In genomic region chr1:16716691-16717173, GRCh38 we compare ENCODE assay signal across 10 cellular contexts. TPM values are rescaled to one million over a fixed set of nuclear protein-coding genes. Genes with fewer than 3 reads are reported as not detected.
DNase-seq lines count a peak whose midpoint lies in the region; ATAC-seq, FAIRE-seq and TF ChIP-seq lines count a peak whose summit lies in the region.
"Had no signal": no experiment of that assay in that cellular context is flagged by ENCODE, and none has a peak within 500 bp of the region (broad histone marks: within the 10 kb centered on the region; RNA-seq: fewer than 3 reads in every experiment).

No MANE protein-coding gene starts in this region.

- H3K4me1 ChIP-seq in right cardiac atrium (ENCODE audit: control insufficient read depth, insufficient read depth, low read length): no peaks in the 10 kb centered on the region
- H3K4me1 ChIP-seq in left ventricle myocardium inferior: peaks cover 9% of the 10 kb centered on the region
- H3K4me1 ChIP-seq in K562 (replicated peaks in 1 of 2; ENCODE audit: control insufficient read depth in 2 of 2, insufficient read depth in 2 of 2, low read length in 2 of 2): peaks cover 10 to 39% of the 10 kb centered on the region in 2 experiments; a peak in 4 of 5 replicates

- no peaks in the 10 kb centered on the region for H3K9me1 ChIP-seq in K562 (ENCODE audit: control insufficient read depth, insufficient read depth, low read length)

- intact Hi-C loops in right cardiac atrium (cut with DNase I): no loop called here
- intact Hi-C loops in left ventricle myocardium inferior (cut with micrococcal nuclease): no loop called here
- intact Hi-C loops in K562 (cut with micrococcal nuclease): no loop called here

- no peak for FAIRE-seq in K562 (lab: Jason Lieb, UNC)
- FAIRE-seq: endometrium had no signal

- TF ChIP-seq CTCF in left ventricle myocardium inferior (IDR thresholded peaks at IDR 0.05; ENCODE audit: borderline replicate concordance) (no peak), K562 (IDR thresholded peaks at IDR 0.05 in 2 of 3, conservative IDR thresholded peaks at IDR 0.05 in 1 of 3; ENCODE audit: insufficient read depth in 2 of 3, low read depth in 1 of 3, low read length in 3 of 3) (no peak)

- 70% methylated on average over 3 of the region's 3 CpGs for WGBS in right cardiac atrium
- 4% methylated on average over 3 of the region's 3 CpGs for WGBS in K562 (ENCODE audit: insufficient coverage, low coverage, missing lambda C conversion rate)

- no peaks in the 10 kb centered on the region for H4K20me1 ChIP-seq in K562 (replicated peaks; ENCODE audit: control insufficient read depth, insufficient read depth, low read length)

- ATAC-seq in right cardiac atrium: peak in 1 of 2 donors; percentile 1
- no peak for ATAC-seq in K562
- no peak for ATAC-seq in left lobe of liver
- no peak for ATAC-seq in GM19467 (IDR thresholded peaks at IDR 0.05; ENCODE audit: unreplicated experiment)
- no peak for ATAC-seq in GM21576 (IDR thresholded peaks at IDR 0.05; ENCODE audit: unreplicated experiment)

- DNase-seq in right cardiac atrium (peak in 2 of 3 donors; percentile 11 to 44), left ventricle myocardium inferior (no peak), K562 (ENCODE audit: extremely low read depth in 1 of 4, low spot score in 3 of 4) (peak; percentile 3 to 11 (median 8)), left lobe of liver (ENCODE audit: low spot score) (peak; percentile 43), NOMO-1 (lab: John Stamatoyannopoulos, UW; ENCODE audit: unreplicated experiment in 2 of 2) (no peak)
- no peak for DNase-seq in effector CD8-positive, alpha-beta T cell (lab: John Stamatoyannopoulos, UW)
- DNase-seq: NCI-H2171 treated with DMSO at 0.1 percent for 48 hours had no signal

- H3K36me3 ChIP-seq in left ventricle myocardium inferior (no peaks in the 10 kb centered on the region), K562 (ENCODE audit: control insufficient read depth, insufficient read depth, low read length) (no peaks in the 10 kb centered on the region)

- in situ Hi-C loops in K562 (cut with MboI): no loop called here

- H3K4me3 ChIP-seq in right cardiac atrium (ENCODE audit: low read length): no peak overlapping the region
- H3K4me3 ChIP-seq in left ventricle myocardium inferior: no peak overlapping the region
- H3K4me3 ChIP-seq in K562: no peak overlapping the region

- no peak for TF ChIP-seq EP300 in K562 (IDR thresholded peaks at IDR 0.05; ENCODE audit: low read length)

- H3K27me3 ChIP-seq in right cardiac atrium (ENCODE audit: control insufficient read depth, insufficient read depth) (no peaks in the 10 kb centered on the region), left ventricle myocardium inferior (ENCODE audit: low read depth) (peaks cover 57% of the 10 kb centered on the region), K562 (ENCODE audit: control insufficient read depth in 2 of 2, insufficient read depth in 2 of 2, low read length in 2 of 2) (no peaks in the 10 kb centered on the region; a peak in 1 of 5 replicates)

- no peak overlapping the region for H2AFZ ChIP-seq in K562 (ENCODE audit: low read depth, low read length)

- POLR2A ChIA-PET in K562 (lab: Yijun Ruan, JAX): interaction anchor here (1.8 kb wide), 1 partner anchor 10 kb away, joined by 11 read pairs; no protein-coding TSS in a partner anchor

- H3K27ac ChIP-seq in right cardiac atrium (ENCODE audit: low read length) (no peak overlapping the region), left ventricle myocardium inferior (replicated peaks) (no peak overlapping the region), K562 (ENCODE audit: extremely low read depth, low read depth, low read length) (no peak overlapping the region)

- H3K79me2 ChIP-seq in K562 (ENCODE audit: control insufficient read depth, insufficient read depth, low read length): no peaks in the 10 kb centered on the region

- no peak for TF ChIP-seq RAD21 in K562 (CRISPR knock-in tag; conservative IDR thresholded peaks at IDR 0.05 in 1 of 2, IDR thresholded peaks at IDR 0.05 in 1 of 2)

- no TSS peak for BruUV-seq in K562 (replicated peaks; lab: Mats Ljungman, UMichigan)

- H3K9ac ChIP-seq in K562 (ENCODE audit: insufficient read depth in 1 of 2, low read depth in 2 of 2, low read length in 2 of 2): peak overlapping the region in 1 of 2 experiments; percentile 54; a peak in 1 of 4 replicates

- H3K9me3 ChIP-seq in right cardiac atrium (ENCODE audit: control insufficient read depth, low read length) (no peaks in the 10 kb centered on the region), left ventricle myocardium inferior (replicated peaks) (no peaks in the 10 kb centered on the region), K562 (replicated peaks; ENCODE audit: control insufficient read depth, insufficient read depth, low read depth, low read length) (no peaks in the 10 kb centered on the region)

- CTCF ChIA-PET in K562 (lab: Yijun Ruan, JAX; ENCODE audit: low intra/inter-chr PET ratio): no interaction called here

- TF ChIP-seq POLR2A in K562 (conservative IDR thresholded peaks at IDR 0.05): no peak

- H3K4me2 ChIP-seq in K562 (ENCODE audit: insufficient read depth, low read length): no peak overlapping the region

TF ChIP-seq in K562, 482 proteins besides CTCF, POLR2A, EP300 and RAD21 (continues in another document):
- TF ChIP-seq STAT5A (IDR thresholded peaks at IDR 0.05; ENCODE audit: borderline replicate concordance, low read length) (no peak), TBP (optimal IDR thresholded peaks at IDR 0.05; ENCODE audit: low read depth, low read length) (no peak)
- TF ChIP-seq, protein P1, sequence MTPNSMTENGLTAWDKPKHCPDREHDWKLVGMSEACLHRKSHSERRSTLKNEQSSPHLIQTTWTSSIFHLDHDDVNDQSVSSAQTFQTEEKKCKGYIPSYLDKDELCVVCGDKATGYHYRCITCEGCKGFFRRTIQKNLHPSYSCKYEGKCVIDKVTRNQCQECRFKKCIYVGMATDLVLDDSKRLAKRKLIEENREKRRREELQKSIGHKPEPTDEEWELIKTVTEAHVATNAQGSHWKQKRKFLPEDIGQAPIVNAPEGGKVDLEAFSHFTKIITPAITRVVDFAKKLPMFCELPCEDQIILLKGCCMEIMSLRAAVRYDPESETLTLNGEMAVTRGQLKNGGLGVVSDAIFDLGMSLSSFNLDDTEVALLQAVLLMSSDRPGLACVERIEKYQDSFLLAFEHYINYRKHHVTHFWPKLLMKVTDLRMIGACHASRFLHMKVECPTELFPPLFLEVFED (CRISPR knock-in tag; conservative IDR thresholded peaks at IDR 0.05): no peak

RNA-seq across cellular contexts. Expression of gene RNU1-4, which starts 23.6 kb away (rescaled TPM):
- total RNA-seq in right cardiac atrium (1,000 to 10,000 TPM; 3,675 to 8,578 (median 7,073) TPM), left ventricle myocardium inferior (6,072 TPM), K562 (2014; rRNA removed) (under 0.01 TPM in 2 replicates), K562 (2014; rRNA removed; fragmentation: Illumina TruSeq; extraction: Trizol) (28,565 and 32,823 TPM in 2 replicates), K562 (2015; rRNA removed; fragmentation: Illumina TruSeq; extraction: Trizol) (20,456 and 27,045 TPM in 2 replicates), K562 (2021) (2,231 and 2,538 TPM in 2 replicates), left lobe of liver (1,159 TPM)
- polyA plus RNA-seq in right cardiac atrium (not detected), K562 (2011; rRNA removed) (83.9 TPM in 1 of 2 replicates, not detected in the other), K562 (2014; fragmentation: Illumina TruSeq; extraction: Trizol) (not detected in 2 replicates), K562 (2014; fragmentation: Nextera tagmentation; extraction: Ambion mirVana) (1 to 10 TPM in 1 of 2 experiments, not detected in 1; 3.0 TPM), K562 (2014; rRNA removed) (not detected in 2 replicates)
- under 0.01 TPM in 2 replicates for total RNA-seq in K562 (2011; cell fraction: chromatin; rRNA removed; ENCODE audit: low replicate concordance)
- total RNA-seq in K562 (2011; cell fraction: nucleolus; rRNA removed): under 0.01 and 21,200 TPM in 2 replicates
- under 0.01 and 24,158 TPM in 2 replicates for total RNA-seq in K562 (2011; cell fraction: nucleoplasm; rRNA removed)
- under 0.01 TPM in 1 of 2 replicates, not detected in the other for polyA plus RNA-seq in K562 (2011; cell fraction: cytosol; rRNA removed)
- polyA plus RNA-seq in K562 (2011; cell fraction: nucleus; rRNA removed): under 0.01 and 1,424 TPM in 2 replicates
- 25.1 TPM in 1 of 2 replicates, not detected in the other for polyA plus RNA-seq in K562 (2012)
- polyA minus RNA-seq in K562 (2011; rRNA and poly(A)+ RNA removed): 10,756 and 20,531 TPM in 2 replicates
- polyA minus RNA-seq in K562 (2011; cell fraction: cytosol; rRNA and poly(A)+ RNA removed): 58,964 and 66,171 TPM in 2 replicates
- 66,769 and 85,880 TPM in 2 replicates for polyA minus RNA-seq in K562 (2011; cell fraction: nucleus; rRNA and poly(A)+ RNA removed)

RNA-seq across cellular contexts. Expression of gene RNU1-3, which starts 50.0 kb away (rescaled TPM):
- total RNA-seq in right cardiac atrium: 1,000 to 10,000 TPM; 3,675 to 8,578 (median 7,073) TPM
- polyA plus RNA-seq in right cardiac atrium: not detected
- 6,072 TPM for total RNA-seq in left ventricle myocardium inferior
- under 0.01 TPM in 2 replicates for total RNA-seq in K562 (2011; cell fraction: chromatin; rRNA removed; ENCODE audit: low replicate concordance)
- under 0.01 and 21,200 TPM in 2 replicates for total RNA-seq in K562 (2011; cell fraction: nucleolus; rRNA removed)
- total RNA-seq in K562 (2011; cell fraction: nucleoplasm; rRNA removed): under 0.01 and 24,158 TPM in 2 replicates
- total RNA-seq in K562 (2014; rRNA removed): under 0.01 TPM in 2 replicates
- 28,565 and 32,823 TPM in 2 replicates for total RNA-seq in K562 (2014; rRNA removed; fragmentation: Illumina TruSeq; extraction: Trizol)
- 20,456 and 27,045 TPM in 2 replicates for total RNA-seq in K562 (2015; rRNA removed; fragmentation: Illumina TruSeq; extraction: Trizol)
- 2,231 and 2,538 TPM in 2 replicates for total RNA-seq in K562 (2021)
- 83.9 TPM in 1 of 2 replicates, not detected in the other for polyA plus RNA-seq in K562 (2011; rRNA removed)
- polyA plus RNA-seq in K562 (2011; cell fraction: cytosol; rRNA removed): under 0.01 TPM in 1 of 2 replicates, not detected in the other
- polyA plus RNA-seq in K562 (2011; cell fraction: nucleus; rRNA removed): under 0.01 and 1,424 TPM in 2 replicates
- 25.1 TPM in 1 of 2 replicates, not detected in the other for polyA plus RNA-seq in K562 (2012)
- not detected in 2 replicates for polyA plus RNA-seq in K562 (2014; fragmentation: Illumina TruSeq; extraction: Trizol)
- 1 to 10 TPM in 1 of 2 experiments, not detected in 1; 3.0 TPM for polyA plus RNA-seq in K562 (2014; fragmentation: Nextera tagmentation; extraction: Ambion mirVana)
- not detected in 2 replicates for polyA plus RNA-seq in K562 (2014; rRNA removed)
- polyA minus RNA-seq in K562 (2011; rRNA and poly(A)+ RNA removed): 10,756 and 20,531 TPM in 2 replicates
- 58,964 and 66,171 TPM in 2 replicates for polyA minus RNA-seq in K562 (2011; cell fraction: cytosol; rRNA and poly(A)+ RNA removed)
- polyA minus RNA-seq in K562 (2011; cell fraction: nucleus; rRNA and poly(A)+ RNA removed): 66,769 and 85,880 TPM in 2 replicates
- 1,159 TPM for total RNA-seq in left lobe of liver

Comparison
In these comparisons a context has a peak if more than half of its experiments do, and no peak if none do; other contexts are left out.
1. DNase-seq: peak in right cardiac atrium (2 of 3), K562 (4 of 4) and left lobe of liver (single experiment); none in left ventricle myocardium inferior (single experiment), effector CD8-positive, alpha-beta T cell (single experiment) and NOMO-1 (0 of 2).